23 cellular contexts compared by ENCODE assay signal in the genomic region with DNA sequence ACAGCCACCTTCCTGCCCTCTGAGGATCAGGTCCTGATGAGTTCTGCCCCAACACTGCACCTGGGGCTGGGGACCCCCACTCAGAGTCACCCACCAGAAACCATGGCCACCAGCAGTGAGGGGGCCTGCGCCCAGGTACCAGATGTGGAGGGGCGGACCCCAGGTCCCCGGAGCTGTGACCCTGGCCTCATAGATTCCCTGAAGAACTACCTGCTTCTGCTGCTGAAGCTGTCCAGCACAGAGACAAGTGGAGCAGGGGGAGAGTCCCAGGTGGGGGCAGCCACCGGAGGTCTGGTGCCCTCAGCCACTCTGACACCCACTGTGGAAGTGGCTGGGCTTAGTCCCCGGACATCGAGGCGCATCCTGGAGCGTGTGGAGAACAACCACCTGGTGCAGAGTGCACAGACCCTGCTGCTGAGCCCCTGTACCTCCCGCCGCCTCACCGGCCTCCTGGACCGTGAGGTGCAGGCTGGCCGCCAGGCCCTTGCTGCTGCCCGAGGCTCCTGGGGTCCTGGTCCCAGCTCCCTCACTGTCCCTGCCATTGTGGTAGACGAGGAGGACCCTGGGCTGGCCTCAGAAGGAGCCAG. TPM values are rescaled to one million over a fixed set of nuclear protein-coding genes. Genes with fewer than 3 reads are reported as not detected.
DNase-seq lines count a peak whose midpoint lies in the region; ATAC-seq and TF ChIP-seq lines count a peak whose summit lies in the region.
"Had no signal": no experiment of that assay in that cellular context is flagged by ENCODE, and none has a peak within 500 bp of the region (broad histone marks: within the 10 kb centered on the region; RNA-seq: fewer than 3 reads in every experiment).

No MANE protein-coding gene starts in this region.

- no peaks in the 10 kb centered on the region for H3K36me3 ChIP-seq in OCI-LY3 (replicated peaks; ENCODE audit: low read depth, low read length)
- H3K36me3 ChIP-seq in gastroesophageal sphincter, result peaks cover 0 to 52% of the 10 kb centered on the region in 2 donors
- H3K36me3 ChIP-seq: BLaER1 treated with 17β-estradiol and CSF1 and Interleukin-3, amounts not matched to agents 10 nM and 100 nM had no signal

- CTCF ChIA-PET in Calu3 (lab: Charles Lee), result no interaction called here

- peak; percentile 33 for ATAC-seq in stimulated activated effector memory CD8-positive, alpha-beta T cell treated with anti-CD3 and anti-CD28 coated beads, Interleukin-12 subunit alpha, Interleukin-12 subunit beta, amount 100 ng/mL, for 72 hours
- no peak for ATAC-seq in gastroesophageal sphincter
- ATAC-seq: CD8-positive, alpha-beta T cell; GM23338 had no signal

- no peaks in the 10 kb centered on the region for H3K27me3 ChIP-seq in OCI-LY3 (ENCODE audit: low read depth, low read length)
- no peaks in the 10 kb centered on the region for H3K27me3 ChIP-seq in gastroesophageal sphincter
- H3K27me3 ChIP-seq: BLaER1 treated with 17β-estradiol and CSF1 and Interleukin-3, amounts not matched to agents 10 nM and 100 nM had no signal

- no TSS peak for BruUV-seq in Calu3 (replicated peaks; lab: Mats Ljungman, UMichigan)

- H3K27me3 Mint-ChIP-seq in Calu3 (ENCODE audit: unreplicated experiment) (no peaks in the 10 kb centered on the region), neural crest cell (ENCODE audit: low read depth) (no peaks in the 10 kb centered on the region)

- DNase-seq in Calu3, result no peak
- DNase-seq in neural crest cell (ENCODE audit: low read depth, low spot score), result no peak
- DNase-seq in stimulated activated effector memory CD8-positive, alpha-beta T cell treated with anti-CD3 and anti-CD28 coated beads, Interleukin-12 subunit alpha, Interleukin-12 subunit beta, amount 100 ng/mL, for 72 hours (ENCODE audit: low spot score in 2 of 2), result no peak
- DNase-seq in ACHN, result no peak
- DNase-seq in NCI-H2227 (lab: John Stamatoyannopoulos, UW; ENCODE audit: unreplicated experiment), result no peak
- DNase-seq: CD8-positive, alpha-beta T cell; DMS153; HCEC 1CT; KG1; NCI-H1105; NCI-H146; NCI-H2029 treated with DMSO at 0.1 percent for 48 hours; NCI-H345; NCI-H524 treated with DMSO at 0.1 percent for 48 hours; NCI-H82 had no signal

- H3K4me3 ChIP-seq in OCI-LY3 (ENCODE audit: low read length) (no peak overlapping the region), gastroesophageal sphincter (no peak overlapping the region)
- H3K4me3 ChIP-seq: BLaER1 treated with 17β-estradiol and CSF1 and Interleukin-3, amounts not matched to agents 10 nM and 100 nM; GM23338 had no signal

- TF ChIP-seq CTCF in Calu3 (IDR thresholded peaks at IDR 0.05; ENCODE audit: unreplicated experiment) (no peak), OCI-LY3 (IDR thresholded peaks at IDR 0.05; ENCODE audit: low read depth, low read length) (no peak), neural crest cell (conservative IDR thresholded peaks at IDR 0.05) (no peak), gastroesophageal sphincter (IDR thresholded peaks at IDR 0.05) (no peak)

- H3K4me3 Mint-ChIP-seq in Calu3 (ENCODE audit: low read depth, unreplicated experiment) (peak overlapping the region; percentile 16), neural crest cell (no peak overlapping the region)
- no peak overlapping the region for H3K4me3 Mint-ChIP-seq in stimulated activated effector memory CD8-positive, alpha-beta T cell treated with anti-CD3 and anti-CD28 coated beads, Interleukin-12 subunit alpha, Interleukin-12 subunit beta, amount 100 ng/mL, for 72 hours
- H3K4me3 Mint-ChIP-seq: CD8-positive, alpha-beta T cell; GM23338 had no signal

- TF ChIP-seq EP300 in gastroesophageal sphincter (IDR thresholded peaks at IDR 0.05), result no peak

- 80% methylated on average over 1 of the region's 15 CpGs; no CpG with 5 or more reads in 1 of the 2 donors for WGBS in gastroesophageal sphincter (ENCODE audit: low coverage in 1 of 2), 2 donors

- H3K9me3 ChIP-seq in OCI-LY3 (ENCODE audit: insufficient read depth, low read length) (no peaks in the 10 kb centered on the region), gastroesophageal sphincter (no peaks in the 10 kb centered on the region)
- H3K9me3 ChIP-seq: BLaER1 treated with 17β-estradiol and CSF1 and Interleukin-3, amounts not matched to agents 10 nM and 100 nM had no signal

- no peak overlapping the region for H3K27ac ChIP-seq in OCI-LY3 (ENCODE audit: low read length)
- no peak overlapping the region for H3K27ac ChIP-seq in gastroesophageal sphincter
- H3K27ac ChIP-seq: BLaER1 treated with 17β-estradiol and CSF1 and Interleukin-3, amounts not matched to agents 10 nM and 100 nM; HL-60 had no signal

- intact Hi-C loops in Calu3 (cut with micrococcal nuclease; ENCODE audit: unreplicated experiment), result no loop called here

- no peaks in the 10 kb centered on the region for H3K79me2 ChIP-seq in OCI-LY3 (ENCODE audit: low read length)

- H3K36me3 Mint-ChIP-seq in Calu3 (ENCODE audit: insufficient read depth, unreplicated experiment) (peaks cover 34% of the 10 kb centered on the region), neural crest cell (ENCODE audit: low read depth) (no peaks in the 10 kb centered on the region)
- no peaks in the 10 kb centered on the region for H3K36me3 Mint-ChIP-seq in stimulated activated effector memory CD8-positive, alpha-beta T cell treated with anti-CD3 and anti-CD28 coated beads, Interleukin-12 subunit alpha, Interleukin-12 subunit beta, amount 100 ng/mL, for 72 hours
- H3K36me3 Mint-ChIP-seq: CD8-positive, alpha-beta T cell had no signal

- no peak for TF ChIP-seq POLR2A in gastroesophageal sphincter (IDR thresholded peaks at IDR 0.05)

- H3K9ac ChIP-seq in OCI-LY3 (ENCODE audit: low read length), result no peak overlapping the region
- H3K9ac ChIP-seq: BLaER1 treated with 17β-estradiol and CSF1 and Interleukin-3, amounts not matched to agents 10 nM and 100 nM had no signal

- H2AFZ ChIP-seq in OCI-LY3 (ENCODE audit: low read depth, low read length), result peak overlapping the region; percentile 2; the same call in 1 of the 2 replicates
- H2AFZ ChIP-seq: GM23338 had no signal

- H3K9me3 Mint-ChIP-seq in Calu3 (ENCODE audit: low read depth, unreplicated experiment) (no peaks in the 10 kb centered on the region), neural crest cell (no peaks in the 10 kb centered on the region)
- no peaks in the 10 kb centered on the region for H3K9me3 Mint-ChIP-seq in stimulated activated effector memory CD8-positive, alpha-beta T cell treated with anti-CD3 and anti-CD28 coated beads, Interleukin-12 subunit alpha, Interleukin-12 subunit beta, amount 100 ng/mL, for 72 hours
- H3K9me3 Mint-ChIP-seq: CD8-positive, alpha-beta T cell; GM23338 had no signal

- peak overlapping the region; percentile 94 for H3K27ac Mint-ChIP-seq in Calu3 (ENCODE audit: unreplicated experiment)
- H3K27ac Mint-ChIP-seq in neural crest cell (ENCODE audit: unreplicated experiment), result peak overlapping the region; percentile 78
- no peak overlapping the region for H3K27ac Mint-ChIP-seq in stimulated activated effector memory CD8-positive, alpha-beta T cell treated with anti-CD3 and anti-CD28 coated beads, Interleukin-12 subunit alpha, Interleukin-12 subunit beta, amount 100 ng/mL, for 72 hours
- H3K27ac Mint-ChIP-seq: CD8-positive, alpha-beta T cell; GM23338 had no signal

- H3K4me1 ChIP-seq in OCI-LY3 (ENCODE audit: low read length) (peaks cover 39% of the 10 kb centered on the region), gastroesophageal sphincter (no peaks in the 10 kb centered on the region)
- H3K4me1 ChIP-seq: BLaER1 treated with 17β-estradiol and CSF1 and Interleukin-3, amounts not matched to agents 10 nM and 100 nM had no signal

- no peaks in the 10 kb centered on the region for H4K20me1 ChIP-seq in OCI-LY3 (ENCODE audit: insufficient read depth, low read length)
- H4K20me1 ChIP-seq: BLaER1 treated with 17β-estradiol and CSF1 and Interleukin-3, amounts not matched to agents 10 nM and 100 nM had no signal

- peaks cover 75% of the 10 kb centered on the region for H3K4me1 Mint-ChIP-seq in Calu3 (ENCODE audit: low read depth, unreplicated experiment)
- H3K4me1 Mint-ChIP-seq in neural crest cell, result no peaks in the 10 kb centered on the region
- no peaks in the 10 kb centered on the region for H3K4me1 Mint-ChIP-seq in stimulated activated effector memory CD8-positive, alpha-beta T cell treated with anti-CD3 and anti-CD28 coated beads, Interleukin-12 subunit alpha, Interleukin-12 subunit beta, amount 100 ng/mL, for 72 hours
- H3K4me1 Mint-ChIP-seq: GM23338 had no signal

- in situ Hi-C loops in ACHN (cut with HindIII; ENCODE audit: low pct_ligation_motif_present, low pct_unique_long_range_greater_than_20kb, low sequenced_read_pairs), result no loop called here

- peak overlapping the region; percentile 15; the same call in 1 of the 2 replicates for H3K4me2 ChIP-seq in OCI-LY3 (ENCODE audit: low read length)
- H3K4me2 ChIP-seq: BLaER1 treated with 17β-estradiol and CSF1 and Interleukin-3, amounts not matched to agents 10 nM and 100 nM; GM23338 had no signal

RNA-seq across cellular contexts. Expression of a gene that starts 27.0 kb away (rescaled TPM):
- 0.17 and 0.37 TPM in 2 replicates for total RNA-seq in Calu3 (2022)
- not detected in 2 replicates for total RNA-seq in neural crest cell
- not detected for total RNA-seq in gastroesophageal sphincter
- total RNA-seq: CD8-positive, alpha-beta T cell; G401; GM23338; OCI-LY7; SK-MEL-5 had no signal

RNA-seq across cellular contexts. Expression of a gene that starts 40.4 kb away (rescaled TPM):
- total RNA-seq in Calu3 (2022) (4.6 TPM in 2 replicates), neural crest cell (3.3 and 4.4 TPM in 2 replicates), gastroesophageal sphincter (10 to 100 TPM; 19.1 to 34.4 (median 26.5) TPM)
